23 cellular contexts compared by ENCODE assay signal in the genomic region with DNA sequence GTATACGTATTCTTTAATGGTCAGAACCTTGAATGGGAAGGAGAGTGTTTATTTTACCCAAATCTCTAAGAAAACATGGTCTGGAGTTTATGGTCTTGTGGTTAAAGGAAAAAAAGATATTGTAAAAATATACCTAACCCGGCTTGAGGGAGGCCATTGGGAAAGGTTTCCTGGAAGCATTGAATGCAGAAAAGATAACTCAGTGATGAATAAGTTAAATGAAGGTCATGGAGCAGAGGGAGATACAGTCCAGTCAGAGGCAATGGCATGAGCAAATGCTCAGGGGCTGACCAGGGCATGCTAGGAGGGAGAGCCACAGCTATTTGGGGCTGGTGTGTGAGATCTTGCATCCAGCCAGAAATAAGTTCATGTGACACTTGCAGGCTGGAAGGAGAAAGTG.
A peak's percentile ranks its signal among the peaks of the same experiment; 100 is the strongest.
DNase-seq lines count a peak whose midpoint lies in the region; ATAC-seq and TF ChIP-seq lines count a peak whose summit lies in the region.
"Had no signal": no experiment of that assay in that cellular context is flagged by ENCODE, and none has a peak within 500 bp of the region (broad histone marks: within the 10 kb centered on the region; RNA-seq: fewer than 3 reads in every experiment).

No MANE protein-coding gene starts in this region.

- no peak for TF ChIP-seq POLR2A in vagina (IDR thresholded peaks at IDR 0.05)

- no peaks in the 10 kb centered on the region for H3K36me3 Mint-ChIP-seq in activated T-helper 2 cell treated with anti-CD3 and anti-CD28 coated beads, Interferon-gamma antibody, Interleukin-2, Interleukin-4, amounts not matched to agents 10 μg/mL and 5 μg/mL and 100 μg/mL, durations not matched to agents 14 hours and 24 hours and 36 hours (ENCODE audit: low read depth)
- H3K36me3 Mint-ChIP-seq: CD4-positive, alpha-beta memory T cell had no signal

- H3K9me3 Mint-ChIP-seq in activated T-helper 2 cell treated with anti-CD3 and anti-CD28 coated beads, Interferon-gamma antibody, Interleukin-2, Interleukin-4, amounts not matched to agents 10 μg/mL and 5 μg/mL and 100 μg/mL, durations not matched to agents 14 hours and 24 hours and 36 hours = peaks cover 13% of the 10 kb centered on the region
- H3K9me3 Mint-ChIP-seq: GM23338 had no signal

- H3K4me1 Mint-ChIP-seq in activated T-helper 2 cell treated with anti-CD3 and anti-CD28 coated beads, Interferon-gamma antibody, Interleukin-2, Interleukin-4, amounts not matched to agents 10 μg/mL and 5 μg/mL and 100 μg/mL, durations not matched to agents 14 hours and 24 hours and 36 hours (ENCODE audit: low read depth) = no peaks in the 10 kb centered on the region
- H3K4me1 Mint-ChIP-seq: CD4-positive, alpha-beta memory T cell; GM23338 had no signal

- no peaks in the 10 kb centered on the region for H3K79me2 ChIP-seq in GM23248 (ENCODE audit: insufficient read depth)

- H3K36me3 ChIP-seq in GM23248 (ENCODE audit: low read depth) (no peaks in the 10 kb centered on the region), vagina (no peaks in the 10 kb centered on the region)
- H3K36me3 ChIP-seq: BLaER1 treated with 17β-estradiol and CSF1 and Interleukin-3, amounts not matched to agents 10 nM and 100 nM; MG63; SJCRH30 had no signal

- H3K4me3 Mint-ChIP-seq in activated T-helper 2 cell treated with anti-CD3 and anti-CD28 coated beads, Interferon-gamma antibody, Interleukin-2, Interleukin-4, amounts not matched to agents 10 μg/mL and 5 μg/mL and 100 μg/mL, durations not matched to agents 14 hours and 24 hours and 36 hours (ENCODE audit: low read depth) = no peak overlapping the region
- H3K4me3 Mint-ChIP-seq: CD4-positive, alpha-beta memory T cell; GM23338 had no signal

- no peak overlapping the region for H2AFZ ChIP-seq in GM23248
- H2AFZ ChIP-seq: GM23338 had no signal

- no peaks in the 10 kb centered on the region for H3K9me2 ChIP-seq in GM23248 (ENCODE audit: insufficient read depth)

- no peak for ATAC-seq in HG03159 (IDR thresholded peaks at IDR 0.05; ENCODE audit: unreplicated experiment)
- ATAC-seq in HG02571 (IDR thresholded peaks at IDR 0.05; ENCODE audit: unreplicated experiment) = no peak
- ATAC-seq: GM23338 had no signal

- TF ChIP-seq CTCF in astrocyte of the spinal cord (IDR thresholded peaks at IDR 0.05; ENCODE audit: low read depth, low read length) = no peak
- TF ChIP-seq CTCF in vagina (IDR thresholded peaks at IDR 0.05) = no peak

- H3K27me3 ChIP-seq in GM23248 (replicated peaks; ENCODE audit: insufficient read depth) = no peaks in the 10 kb centered on the region
- H3K27me3 ChIP-seq in vagina = no peaks in the 10 kb centered on the region
- H3K27me3 ChIP-seq: BLaER1 treated with 17β-estradiol and CSF1 and Interleukin-3, amounts not matched to agents 10 nM and 100 nM; MG63; SJCRH30 had no signal

- no peak overlapping the region for H3K27ac ChIP-seq in GM23248
- H3K27ac ChIP-seq in vagina = no peak overlapping the region
- H3K27ac ChIP-seq: BLaER1 treated with 17β-estradiol and CSF1 and Interleukin-3, amounts not matched to agents 10 nM and 100 nM; SJCRH30 had no signal

- peak; percentile 2 for DNase-seq in GM23248
- peak; percentile 3 for DNase-seq in astrocyte of the spinal cord (ENCODE audit: low read depth, low spot score)
- DNase-seq in islet precursor cell = peak; percentile 20
- peak; percentile 31 to 34 for DNase-seq in vagina (ENCODE audit: extremely low spot score in 2 of 2)
- DNase-seq in activated T-helper 2 cell treated with anti-CD3 and anti-CD28 coated beads, Interferon-gamma antibody, Interleukin-2, Interleukin-4, amounts not matched to agents 10 μg/mL and 5 μg/mL and 100 μg/mL, durations not matched to agents 14 hours and 24 hours and 36 hours (ENCODE audit: low spot score) = no peak
- DNase-seq: Caco-2; CD4-positive, alpha-beta memory T cell; DMS 273 treated with DMSO at 0.1 percent for 48 hours; DMS79 treated with DMSO at 0.1 percent for 48 hours; HCEC 1CT; Kasumi-1; MG63; NCI-H1417 treated with DMSO at 0.1 percent for 48 hours; NCI-H187 treated with DMSO at 0.1 percent for 48 hours; NCI-H2107; NCI-H446 treated with DMSO at 0.1 percent for 48 hours; NCI-H526 treated with DMSO at 0.1 percent for 48 hours; OCI-M1; SJCRH30 had no signal

- no peaks in the 10 kb centered on the region for H3K27me3 Mint-ChIP-seq in activated T-helper 2 cell treated with anti-CD3 and anti-CD28 coated beads, Interferon-gamma antibody, Interleukin-2, Interleukin-4, amounts not matched to agents 10 μg/mL and 5 μg/mL and 100 μg/mL, durations not matched to agents 14 hours and 24 hours and 36 hours (ENCODE audit: low read depth)

- WGBS in GM23248 (ENCODE audit: low coverage in 1 of 2, low lambda C conversion rate in 2 of 2, missing lambda C conversion rate in 2 of 2), 2 experiments = 49 to 62% methylated on average over 2 of the region's 2 CpGs

- no peaks in the 10 kb centered on the region for H3K4me1 ChIP-seq in GM23248 (ENCODE audit: insufficient read depth)
- no peaks in the 10 kb centered on the region for H3K4me1 ChIP-seq in vagina
- H3K4me1 ChIP-seq: BLaER1 treated with 17β-estradiol and CSF1 and Interleukin-3, amounts not matched to agents 10 nM and 100 nM; Caco-2 had no signal

- in situ Hi-C loops in GM23248 (cut with MboI) (no loop called here), astrocyte of the spinal cord (cut with HindIII; ENCODE audit: low sequenced_read_pairs) (no loop called here)

- intact Hi-C loops in vagina (cut with DNase I) = no loop called here
- intact Hi-C loops in activated T-helper 2 cell treated with anti-CD3 and anti-CD28 coated beads, Interferon-gamma antibody, Interleukin-2, Interleukin-4, amounts not matched to agents 10 μg/mL and 5 μg/mL and 100 μg/mL, durations not matched to agents 14 hours and 24 hours and 36 hours (cut with micrococcal nuclease) = no loop called here

- H3K4me2 ChIP-seq in GM23248 (ENCODE audit: unreplicated experiment) = no peak overlapping the region
- H3K4me2 ChIP-seq: BLaER1 treated with 17β-estradiol and CSF1 and Interleukin-3, amounts not matched to agents 10 nM and 100 nM; GM23338 had no signal

- H4K20me1 ChIP-seq in GM23248 (ENCODE audit: insufficient read depth) = no peaks in the 10 kb centered on the region
- H4K20me1 ChIP-seq: BLaER1 treated with 17β-estradiol and CSF1 and Interleukin-3, amounts not matched to agents 10 nM and 100 nM had no signal

- H3K9me3 ChIP-seq in GM23248 (ENCODE audit: low read depth) = no peaks in the 10 kb centered on the region
- H3K9me3 ChIP-seq in vagina = no peaks in the 10 kb centered on the region
- H3K9me3 ChIP-seq: Caco-2, MG63, SJCRH30 had no signal

- no peaks in the 10 kb centered on the region for H3F3A ChIP-seq in GM23248 (ENCODE audit: insufficient read depth)

- no peak overlapping the region for H3K27ac Mint-ChIP-seq in activated T-helper 2 cell treated with anti-CD3 and anti-CD28 coated beads, Interferon-gamma antibody, Interleukin-2, Interleukin-4, amounts not matched to agents 10 μg/mL and 5 μg/mL and 100 μg/mL, durations not matched to agents 14 hours and 24 hours and 36 hours
- H3K27ac Mint-ChIP-seq: GM23338 had no signal

- H3K4me3 ChIP-seq in GM23248 = no peak overlapping the region
- H3K4me3 ChIP-seq in astrocyte of the spinal cord (ENCODE audit: low read depth, low read length) = no peak overlapping the region
- no peak overlapping the region for H3K4me3 ChIP-seq in vagina
- H3K4me3 ChIP-seq: BLaER1 treated with 17β-estradiol and CSF1 and Interleukin-3, amounts not matched to agents 10 nM and 100 nM; GM23338; MG63; SJCRH30 had no signal

- no peak overlapping the region for H3K9ac ChIP-seq in GM23248
- H3K9ac ChIP-seq: BLaER1 treated with 17β-estradiol and CSF1 and Interleukin-3, amounts not matched to agents 10 nM and 100 nM had no signal
